In genomic region chr18:58257461-58257860, GRCh38 we compare ENCODE assay signal across 8 cellular contexts.
DNase-seq lines count a peak whose midpoint lies in the region; TF ChIP-seq lines count a peak whose summit lies in the region.

No MANE protein-coding gene starts in this region.

- no peak for TF ChIP-seq CTCF in GM13977 (IDR thresholded peaks at IDR 0.05; ENCODE audit: extremely low read depth, insufficient read depth, missing control alignments)
- no peak for TF ChIP-seq CTCF in OCI-LY3 (IDR thresholded peaks at IDR 0.05; ENCODE audit: low read depth, low read length)
- no peak for TF ChIP-seq CTCF in sigmoid colon (IDR thresholded peaks at IDR 0.05)

- intact Hi-C loops in sigmoid colon (cut with DNase I), result loop anchor here (5.0 to 10.0 kb wide), 2 partner anchors 60 to 213 kb away; partner anchors contain the start of gene NEDD4L

- no peak for TF ChIP-seq EP300 in sigmoid colon (IDR thresholded peaks at IDR 0.05)

- peaks cover 13% of the 10 kb centered on the region for H3K4me1 ChIP-seq in OCI-LY3 (ENCODE audit: low read length)
- peaks cover 0 to 50% (median 27%) of the 10 kb centered on the region in 4 donors for H3K4me1 ChIP-seq in sigmoid colon

- no peak overlapping the region for H2AFZ ChIP-seq in OCI-LY3 (ENCODE audit: low read depth, low read length)

- peaks cover 50% of the 10 kb centered on the region for H3K79me2 ChIP-seq in OCI-LY3 (ENCODE audit: low read length)

- DNase-seq in GM13977 (ENCODE audit: low spot score) (peak; percentile 42), fibroblast of gingiva (ENCODE audit: low read depth) (peak; percentile 14), sigmoid colon (no peak), NOMO-1 (lab: John Stamatoyannopoulos, UW; ENCODE audit: unreplicated experiment in 2 of 2) (no peak), NCI-H2081 treated with DMSO at 0.1 percent for 48 hours (lab: John Stamatoyannopoulos, UW) (no peak), NCI-H69 (lab: John Stamatoyannopoulos, UW) (no peak)
- DNase-seq in stimulated activated CD4-positive, alpha-beta T cell treated with anti-CD3 and anti-CD28 coated beads, Interleukin-2, amount 100 ng/mL, for 48 hours, result no peak

- H3K36me3 ChIP-seq in OCI-LY3 (replicated peaks; ENCODE audit: low read depth, low read length) (peaks cover 58% of the 10 kb centered on the region), sigmoid colon (no peaks in the 10 kb centered on the region)

- H3K9ac ChIP-seq in OCI-LY3 (ENCODE audit: low read length), result no peak overlapping the region

- no peak overlapping the region for H3K4me3 ChIP-seq in OCI-LY3 (ENCODE audit: low read length)
- no peak overlapping the region for H3K4me3 ChIP-seq in sigmoid colon

- no peaks in the 10 kb centered on the region for H3K27me3 ChIP-seq in OCI-LY3 (ENCODE audit: low read depth, low read length)
- H3K27me3 ChIP-seq in sigmoid colon, result no peaks in the 10 kb centered on the region

- in situ Hi-C loops in GM13977 (cut with MboI; ENCODE audit: low pct_unique_long_range_greater_than_20kb, low sequenced_read_pairs, unreplicated experiment), result no loop called here

- H3K9me3 ChIP-seq in OCI-LY3 (ENCODE audit: insufficient read depth, low read length) (no peaks in the 10 kb centered on the region), sigmoid colon (no peaks in the 10 kb centered on the region)

- TF ChIP-seq POLR2A in sigmoid colon (IDR thresholded peaks at IDR 0.05), result no peak

- 58 to 77% methylated on average over 9 of the region's 9 CpGs for WGBS in sigmoid colon, 2 donors

- peak overlapping the region; percentile 1; the same call in 1 of the 2 replicates for H3K4me2 ChIP-seq in OCI-LY3 (ENCODE audit: low read length)

- H4K20me1 ChIP-seq in OCI-LY3 (ENCODE audit: insufficient read depth, low read length), result peaks cover 84% of the 10 kb centered on the region

- H3K27ac ChIP-seq in OCI-LY3 (ENCODE audit: low read length) (no peak overlapping the region), sigmoid colon (peak overlapping the region in 3 of 4 donors; percentile 43 to 81 (median 77))

Comparison
In these comparisons a context has a peak if more than half of its experiments do, and no peak if none do; other contexts are left out.
1. DNase-seq: peak in GM13977 (single experiment) and fibroblast of gingiva (single experiment); none in sigmoid colon (single experiment), NOMO-1 (0 of 2), NCI-H2081 treated with DMSO at 0.1 percent for 48 hours (single experiment), NCI-H69 (single experiment) and stimulated activated CD4-positive, alpha-beta T cell treated with anti-CD3 and anti-CD28 coated beads, Interleukin-2, amount 100 ng/mL, for 48 hours (0 of 2).